Comparison of ENCODE assay signal across 9 cellular contexts in the genomic region with DNA sequence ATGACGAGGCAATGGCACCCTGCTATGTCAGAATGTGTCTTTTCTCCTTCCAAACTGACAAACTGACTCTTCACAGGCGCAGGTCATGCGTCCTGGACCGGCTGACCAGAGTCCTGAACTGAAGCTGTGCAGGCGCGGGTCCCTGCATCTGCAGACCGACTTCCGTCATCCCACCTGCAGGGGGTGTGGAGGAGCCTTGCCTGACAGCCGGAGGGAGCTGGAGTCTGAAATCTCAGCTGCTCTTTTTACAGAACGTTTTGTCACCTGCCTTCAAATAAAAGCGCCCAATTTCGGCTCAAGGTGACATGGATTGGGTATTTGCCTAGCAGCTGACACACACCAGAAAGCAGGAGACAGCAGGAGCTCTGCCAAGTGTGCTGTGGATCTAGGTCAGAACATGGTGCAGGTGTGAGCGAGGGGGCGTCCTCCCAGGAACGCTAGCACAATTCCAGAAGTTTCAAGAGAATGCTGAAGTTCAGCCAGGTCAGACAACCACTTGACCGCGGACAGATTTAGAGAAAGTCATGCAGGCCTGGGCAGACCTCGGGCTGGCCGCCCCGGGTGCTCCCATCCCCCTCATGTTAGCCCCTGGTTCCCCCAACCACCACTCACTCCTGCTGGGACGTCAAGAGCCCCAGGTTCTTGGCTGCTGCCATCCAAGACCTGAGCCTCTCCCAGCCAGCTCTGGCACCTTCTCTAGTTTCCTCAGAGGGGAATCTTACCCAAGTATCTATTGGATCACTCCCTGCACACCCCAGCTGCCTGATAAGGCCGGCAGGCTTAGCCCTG. TPM values are rescaled to one million over a fixed set of nuclear protein-coding genes. Genes with fewer than 3 reads are reported as not detected.
DNase-seq lines count a peak whose midpoint lies in the region; ATAC-seq, FAIRE-seq and TF ChIP-seq lines count a peak whose summit lies in the region.
"Had no signal": no experiment of that assay in that cellular context is flagged by ENCODE, and none has a peak within 500 bp of the region (broad histone marks: within the 10 kb centered on the region; RNA-seq: fewer than 3 reads in every experiment).

No MANE protein-coding gene starts in this region.

- peak overlapping the region; percentile 20 to 46 (median 45) for H3K4me3 ChIP-seq in skeletal muscle tissue (ENCODE audit: low read length in 3 of 3)

- H3K36me3 ChIP-seq in skeletal muscle tissue (ENCODE audit: control insufficient read depth in 3 of 3, insufficient read depth in 3 of 3, low read length in 3 of 3) = no peaks in the 10 kb centered on the region

- peaks cover 74 to 91% (median 84%) of the 10 kb centered on the region in 3 donors for H3K4me1 ChIP-seq in skeletal muscle tissue (ENCODE audit: control insufficient read depth in 3 of 3, insufficient read depth in 3 of 3, low read length in 3 of 3)

- peak; percentile 67 for DNase-seq in NCI-H2107 treated with DMSO at 0.1 percent for 48 hours (lab: John Stamatoyannopoulos, UW; ENCODE audit: unreplicated experiment)
- DNase-seq in NCI-H2107 (lab: John Stamatoyannopoulos, UW) = no peak
- DNase-seq in SHP77 treated with DMSO at 0.1 percent for 48 hours (lab: John Stamatoyannopoulos, UW) = peak; percentile 89
- DNase-seq in Right ventricle myocardium superior = peak; percentile 58
- DNase-seq in stimulated activated CD4-positive, alpha-beta T cell treated with anti-CD3 and anti-CD28 coated beads, Interleukin-12 subunit alpha, Interleukin-12 subunit beta, amount 100 ng/mL, for 4 hours = no peak
- no peak for DNase-seq in GM12891 (ENCODE audit: insufficient read length, low spot score)
- DNase-seq: activated gamma-delta T cell had no signal

- intact Hi-C loops in Right ventricle myocardium superior (cut with DNase I) = no loop called here

- no peaks in the 10 kb centered on the region for H3K27me3 ChIP-seq in skeletal muscle tissue (ENCODE audit: control insufficient read depth in 3 of 3, insufficient read depth in 3 of 3, low read length in 3 of 3)

- peak overlapping the region; percentile 12 to 66 (median 65) for H3K9ac ChIP-seq in skeletal muscle tissue (ENCODE audit: low read depth in 1 of 3, low read length in 3 of 3)

- ATAC-seq in Right ventricle myocardium superior (ENCODE audit: poor library complexity) (peak; percentile 38), GM21526 (IDR thresholded peaks at IDR 0.05; ENCODE audit: low FRiP score, unreplicated experiment) (no peak)

- no peak for TF ChIP-seq POLR2A in GM12891 (IDR thresholded peaks at IDR 0.05; ENCODE audit: low read depth, low read length)

- no peaks in the 10 kb centered on the region for H3K9me3 ChIP-seq in skeletal muscle tissue (ENCODE audit: control insufficient read depth in 3 of 3, low read length in 3 of 3)

- H3K27ac ChIP-seq in skeletal muscle tissue (ENCODE audit: low read depth, low read length) = peak overlapping the region; percentile 66

- FAIRE-seq in GM12891 (lab: Jason Lieb, UNC) = no peak

TF ChIP-seq in GM12891, 5 proteins besides CTCF, POLR2A, EP300 and RAD21:
- no peak for TF ChIP-seq TAF1 (IDR thresholded peaks at IDR 0.05; ENCODE audit: low read depth, low read length)
- TF ChIP-seq PAX5 (IDR thresholded peaks at IDR 0.05; ENCODE audit: insufficient read depth, low read length, severe bottlenecking) = no peak
- no peak for TF ChIP-seq POLR2AphosphoS5 (IDR thresholded peaks at IDR 0.05; ENCODE audit: low read depth, low read length)
- TF ChIP-seq POU2F2 (IDR thresholded peaks at IDR 0.05; ENCODE audit: low read depth, low read length) = no peak
- no peak for TF ChIP-seq SPI1 (IDR thresholded peaks at IDR 0.05; ENCODE audit: low read depth, low read length)
TF ChIP-seq in GM12891: peak in this region for 0.

RNA-seq across cellular contexts. Expression of gene ELL, which starts 32.8 kb away (rescaled TPM):
- total RNA-seq in Right ventricle myocardium superior (7.5 TPM), skeletal muscle tissue (24.5 TPM)
- 11.9 TPM for polyA plus RNA-seq in GM12891 (2012; ENCODE audit: low read depth, missing spikeins)

RNA-seq across cellular contexts. Expression of gene ISYNA1, which starts 51.1 kb away (rescaled TPM):
- total RNA-seq in Right ventricle myocardium superior (26.0 TPM), skeletal muscle tissue (86.6 TPM)
- 14.3 TPM for polyA plus RNA-seq in GM12891 (2012; ENCODE audit: low read depth, missing spikeins)

RNA-seq across cellular contexts. Expression of gene FKBP8, which starts 54.3 kb away (rescaled TPM):
- total RNA-seq in Right ventricle myocardium superior (182 TPM), skeletal muscle tissue (116 TPM)
- 173 TPM for polyA plus RNA-seq in GM12891 (2012; ENCODE audit: low read depth, missing spikeins)

Comparison
In these comparisons a context has a peak if more than half of its experiments do, and no peak if none do; other contexts are left out.
1. DNase-seq: peak in NCI-H2107 treated with DMSO at 0.1 percent for 48 hours (single experiment), SHP77 treated with DMSO at 0.1 percent for 48 hours (single experiment) and Right ventricle myocardium superior (single experiment); none in NCI-H2107 (single experiment), stimulated activated CD4-positive, alpha-beta T cell treated with anti-CD3 and anti-CD28 coated beads, Interleukin-12 subunit alpha, Interleukin-12 subunit beta, amount 100 ng/mL, for 4 hours (single experiment) and GM12891 (single experiment).